In the genomic region with DNA sequence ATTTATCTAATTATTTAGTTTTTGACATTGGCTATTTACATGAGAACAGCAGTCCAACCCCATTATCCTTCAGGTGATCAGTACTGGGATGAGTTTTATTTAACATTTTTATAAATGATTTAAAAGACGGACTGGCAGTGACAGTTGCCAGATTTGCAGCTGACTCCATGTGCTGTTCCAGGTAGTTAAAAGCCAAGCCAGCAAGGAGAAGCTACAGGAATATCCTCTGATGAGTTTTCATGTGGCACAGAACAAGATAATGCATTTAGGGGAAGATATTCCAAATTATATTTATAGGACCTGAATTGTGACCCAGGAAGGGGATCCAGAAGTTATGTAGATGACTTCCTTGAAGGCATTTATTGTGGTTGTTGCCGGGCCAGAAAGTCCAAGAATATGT, we compare ENCODE assay signal across 1 cellular context.
TF ChIP-seq lines count a peak whose summit lies in the region.

No MANE protein-coding gene starts in this region.

TF ChIP-seq in IMR-90, 13 proteins besides CTCF, POLR2A, EP300 and RAD21:
- TF ChIP-seq CEBPB (IDR thresholded peaks at IDR 0.05; ENCODE audit: low read depth, low read length) (no peak), NFE2L2 (IDR thresholded peaks at IDR 0.05; ENCODE audit: low read depth, low read length) (no peak), MXI1 (IDR thresholded peaks at IDR 0.05; ENCODE audit: borderline replicate concordance, low read depth, low read length) (no peak), RFX5 (IDR thresholded peaks at IDR 0.05; ENCODE audit: low read depth, low read length) (no peak), BHLHE40 (IDR thresholded peaks at IDR 0.05; ENCODE audit: low read depth, low read length) (no peak)
- TF ChIP-seq, protein P1, sequence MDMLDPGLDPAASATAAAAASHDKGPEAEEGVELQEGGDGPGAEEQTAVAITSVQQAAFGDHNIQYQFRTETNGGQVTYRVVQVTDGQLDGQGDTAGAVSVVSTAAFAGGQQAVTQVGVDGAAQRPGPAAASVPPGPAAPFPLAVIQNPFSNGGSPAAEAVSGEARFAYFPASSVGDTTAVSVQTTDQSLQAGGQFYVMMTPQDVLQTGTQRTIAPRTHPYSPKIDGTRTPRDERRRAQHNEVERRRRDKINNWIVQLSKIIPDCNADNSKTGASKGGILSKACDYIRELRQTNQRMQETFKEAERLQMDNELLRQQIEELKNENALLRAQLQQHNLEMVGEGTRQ (IDR thresholded peaks at IDR 0.05; ENCODE audit: low read depth, low read length), result no peak
